Comparison of ENCODE assay signal across 8 cellular contexts in genomic region chr4:53376900-53377299, GRCh38. TPM values are rescaled to one million over a fixed set of nuclear protein-coding genes. Genes with fewer than 3 reads are reported as not detected.
A peak's percentile ranks its signal among the peaks of the same experiment; 100 is the strongest.
DNase-seq lines count a peak whose midpoint lies in the region; ATAC-seq and TF ChIP-seq lines count a peak whose summit lies in the region.

No MANE protein-coding gene starts in this region.

- H3K4me1 Mint-ChIP-seq in stimulated activated naive CD8-positive, alpha-beta T cell treated with anti-CD3 and anti-CD28 coated beads, Interleukin-15, amount 100 ng/mL, for 72 hours: peaks cover 29% of the 10 kb centered on the region

- H3K9ac ChIP-seq in iPS-18a (ENCODE audit: low read length): no peak overlapping the region

- H3K4me3 Mint-ChIP-seq in stimulated activated naive CD8-positive, alpha-beta T cell treated with anti-CD3 and anti-CD28 coated beads, Interleukin-15, amount 100 ng/mL, for 72 hours: peak overlapping the region; percentile 89 to 94

- H3K27ac Mint-ChIP-seq in stimulated activated naive CD8-positive, alpha-beta T cell treated with anti-CD3 and anti-CD28 coated beads, Interleukin-15, amount 100 ng/mL, for 72 hours: peak overlapping the region; percentile 93 to 99

- peak overlapping the region; percentile 94 for H3K27ac ChIP-seq in WERI-Rb-1
- H3K27ac ChIP-seq in iPS-18a (ENCODE audit: low read length): no peak overlapping the region

- peaks cover 10% of the 10 kb centered on the region for H3K4me1 ChIP-seq in iPS-18a (ENCODE audit: control insufficient read depth, low read depth, low read length)

- H3K9me3 ChIP-seq in WERI-Rb-1 (ENCODE audit: severe bottlenecking): no peaks in the 10 kb centered on the region
- no peaks in the 10 kb centered on the region for H3K9me3 ChIP-seq in iPS-18a (ENCODE audit: control insufficient read depth, low read depth, low read length)

- ATAC-seq in stimulated activated naive CD8-positive, alpha-beta T cell treated with anti-CD3 and anti-CD28 coated beads, Interleukin-15, amount 100 ng/mL, for 72 hours: no peak
- no peak for ATAC-seq in GM19397 (IDR thresholded peaks at IDR 0.05; ENCODE audit: unreplicated experiment)
- no peak for ATAC-seq in esophagus mucosa

- H3K27me3 ChIP-seq in WERI-Rb-1 (ENCODE audit: insufficient read depth, low read depth, severe bottlenecking) (no peaks in the 10 kb centered on the region), iPS-18a (ENCODE audit: control insufficient read depth, insufficient read depth, low read length) (peaks cover 24% of the 10 kb centered on the region)

- TF ChIP-seq CTCF in WERI-Rb-1 (IDR thresholded peaks at IDR 0.05; ENCODE audit: low read depth, low read length): no peak

- DNase-seq in NCI-H2227 (lab: John Stamatoyannopoulos, UW; ENCODE audit: unreplicated experiment) (peak; percentile 18), NCI-H2227 treated with DMSO at 0.1 percent for 48 hours (lab: John Stamatoyannopoulos, UW) (no peak), WERI-Rb-1 (no peak)
- no peak for DNase-seq in stimulated activated naive CD8-positive, alpha-beta T cell treated with anti-CD3 and anti-CD28 coated beads, Interleukin-15, amount 100 ng/mL, for 72 hours
- DNase-seq in activated CD4-positive, CD25-positive, alpha-beta regulatory T cell treated with anti-CD3 and anti-CD28 coated beads, Interleukin-2, amount 50 U/mL, for 72 hours: no peak

- H3K4me3 ChIP-seq in WERI-Rb-1 (ENCODE audit: low read depth, low read length): peak overlapping the region; percentile 70
- H3K4me3 ChIP-seq in iPS-18a (ENCODE audit: low read length): peak overlapping the region; percentile 91

- H3K27me3 Mint-ChIP-seq in stimulated activated naive CD8-positive, alpha-beta T cell treated with anti-CD3 and anti-CD28 coated beads, Interleukin-15, amount 100 ng/mL, for 72 hours: peaks cover 6% of the 10 kb centered on the region

- H3K36me3 ChIP-seq in WERI-Rb-1 (peaks cover 19% of the 10 kb centered on the region), iPS-18a (ENCODE audit: control insufficient read depth, low read depth, low read length) (no peaks in the 10 kb centered on the region)

- H3K9me3 Mint-ChIP-seq in stimulated activated naive CD8-positive, alpha-beta T cell treated with anti-CD3 and anti-CD28 coated beads, Interleukin-15, amount 100 ng/mL, for 72 hours: no peaks in the 10 kb centered on the region

RNA-seq across cellular contexts. Expression of gene FIP1L1, which starts 0.5 kb away (rescaled TPM):
- 27.1 TPM for total RNA-seq in esophagus mucosa

RNA-seq across cellular contexts. Expression of gene SCFD2, which starts 11.0 kb away (rescaled TPM):
- total RNA-seq in esophagus mucosa: 16.5 TPM
